10 cellular contexts compared by ENCODE assay signal in the genomic region with DNA sequence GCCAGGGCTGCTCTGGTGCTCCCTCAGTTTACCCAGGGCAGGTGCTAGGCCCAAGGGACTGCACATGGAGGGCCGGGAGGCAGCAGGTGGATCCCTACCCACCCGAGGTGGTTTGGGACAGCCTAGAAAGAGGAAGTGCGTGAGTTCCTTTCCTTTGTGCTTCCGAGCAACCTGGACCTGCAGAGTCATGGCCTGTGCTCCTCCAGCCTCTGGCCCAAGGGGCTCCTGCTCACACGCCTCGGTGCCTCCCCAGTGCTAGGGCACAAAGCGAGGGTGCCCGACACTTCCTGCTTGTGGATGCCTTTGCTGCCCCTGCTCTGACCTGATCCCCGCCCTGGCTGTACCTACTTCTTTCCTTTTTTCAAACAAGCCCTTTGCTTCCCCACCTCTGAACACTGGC.
A peak's percentile ranks its signal among the peaks of the same experiment; 100 is the strongest.
DNase-seq lines count a peak whose midpoint lies in the region; ATAC-seq, FAIRE-seq and TF ChIP-seq lines count a peak whose summit lies in the region.
"Had no signal": no experiment of that assay in that cellular context is flagged by ENCODE, and none has a peak within 500 bp of the region (broad histone marks: within the 10 kb centered on the region; RNA-seq: fewer than 3 reads in every experiment).

No MANE protein-coding gene starts in this region.

- H3K36me3 ChIP-seq in H7 (replicated peaks; ENCODE audit: control insufficient read depth, insufficient read depth, low read length), result no peaks in the 10 kb centered on the region
- peaks cover 16% of the 10 kb centered on the region for H3K36me3 ChIP-seq in RWPE2 (ENCODE audit: low read depth)
- H3K36me3 ChIP-seq in heart left ventricle, result peaks cover 0 to 25% (median 2%) of the 10 kb centered on the region in 9 donors
- H3K36me3 ChIP-seq in stomach smooth muscle (ENCODE audit: control insufficient read depth in 2 of 2, insufficient read depth in 2 of 2, low read length in 2 of 2), result peaks cover 3 to 4% of the 10 kb centered on the region in 2 donors

- peak; percentile 73 for DNase-seq in H7
- DNase-seq in RWPE2 (ENCODE audit: low spot score), result no peak
- peak in 1 of 5 donors; percentile 59 for DNase-seq in heart left ventricle
- DNase-seq in HTR-8/SVneo (ENCODE audit: insufficient read length, low spot score), result no peak
- DNase-seq in retina, result no peak
- DNase-seq: activated T-cell treated with anti-CD3 and anti-CD28 coated beads, Interleukin-2, amount 50 U/mL, for 1 hour had no signal

- H3K27me3 ChIP-seq in H7 (ENCODE audit: control insufficient read depth, insufficient read depth, low read length), result no peaks in the 10 kb centered on the region
- no peaks in the 10 kb centered on the region for H3K27me3 ChIP-seq in RWPE2 (ENCODE audit: insufficient read depth, poor library complexity, severe bottlenecking)
- H3K27me3 ChIP-seq in heart left ventricle, result no peaks in the 10 kb centered on the region
- no peaks in the 10 kb centered on the region for H3K27me3 ChIP-seq in stomach smooth muscle (ENCODE audit: control insufficient read depth in 1 of 2, insufficient read depth in 2 of 2, low read length in 2 of 2)

- ATAC-seq in RWPE2 (ENCODE audit: low read depth) (no peak), heart left ventricle (no peak), GM21367 (IDR thresholded peaks at IDR 0.05; ENCODE audit: unreplicated experiment) (no peak), GM21576 (IDR thresholded peaks at IDR 0.05; ENCODE audit: unreplicated experiment) (no peak)
- ATAC-seq: Panc1 had no signal

- H3K27ac ChIP-seq in RWPE2 (ENCODE audit: poor library complexity, severe bottlenecking) (peak overlapping the region; percentile 58), heart left ventricle (peak overlapping the region; percentile 67 to 94 (median 82)), stomach smooth muscle (ENCODE audit: low read length) (peak overlapping the region; percentile 24)

- H3K9ac ChIP-seq in stomach smooth muscle (ENCODE audit: low read length in 2 of 2), result peak overlapping the region in 1 of 2 donors; percentile 1

- TF ChIP-seq CTCF in RWPE2 (IDR thresholded peaks at IDR 0.05; ENCODE audit: poor library complexity, severe bottlenecking), result no peak
- no peak for TF ChIP-seq CTCF in heart left ventricle (IDR thresholded peaks at IDR 0.05)

- no peak for FAIRE-seq in HTR-8/SVneo (lab: Jason Lieb, UNC)

- intact Hi-C loops in heart left ventricle (cut with DNase I), result loop anchor here in 3 of 10 donors (5.0 kb wide), 2 partner anchors 38 to 78 kb away; a partner anchor contains a TSS

- no peak overlapping the region for H3K4me3 ChIP-seq in H7 (ENCODE audit: insufficient read depth, low read depth, low read length)
- no peak overlapping the region for H3K4me3 ChIP-seq in RWPE2 (ENCODE audit: severe bottlenecking)
- no peak overlapping the region for H3K4me3 ChIP-seq in heart left ventricle
- H3K4me3 ChIP-seq in stomach smooth muscle (ENCODE audit: low read length in 2 of 2), result peak overlapping the region in 1 of 2 donors; percentile 15

- peaks cover 9% of the 10 kb centered on the region for H3K4me1 ChIP-seq in RWPE2 (ENCODE audit: insufficient read depth, poor library complexity, severe bottlenecking)
- peaks cover 57 to 100% (median 83%) of the 10 kb centered on the region in 12 donors for H3K4me1 ChIP-seq in heart left ventricle
- peaks cover 85% of the 10 kb centered on the region for H3K4me1 ChIP-seq in stomach smooth muscle (ENCODE audit: control insufficient read depth, insufficient read depth, low read length)

- 72 to 75% (median 73%) methylated on average over 8 to 9 of the region's 9 CpGs for WGBS in heart left ventricle, 4 donors

- H3K9me3 ChIP-seq in RWPE2 (ENCODE audit: severe bottlenecking), result no peaks in the 10 kb centered on the region
- no peaks in the 10 kb centered on the region for H3K9me3 ChIP-seq in heart left ventricle
- H3K9me3 ChIP-seq in stomach smooth muscle (ENCODE audit: control insufficient read depth in 2 of 2, low read length in 2 of 2), result no peaks in the 10 kb centered on the region

- no peak for TF ChIP-seq POLR2A in heart left ventricle (IDR thresholded peaks at IDR 0.05)

Comparison
In these comparisons a context has a peak if more than half of its experiments do, and no peak if none do; other contexts are left out.
1. H3K27ac ChIP-seq: peak in every context shown above with its lines; median percentile 82 in heart left ventricle; 58 in RWPE2; 24 in stomach smooth muscle.